Comparison of ENCODE assay signal across 9 cellular contexts in the genomic region with DNA sequence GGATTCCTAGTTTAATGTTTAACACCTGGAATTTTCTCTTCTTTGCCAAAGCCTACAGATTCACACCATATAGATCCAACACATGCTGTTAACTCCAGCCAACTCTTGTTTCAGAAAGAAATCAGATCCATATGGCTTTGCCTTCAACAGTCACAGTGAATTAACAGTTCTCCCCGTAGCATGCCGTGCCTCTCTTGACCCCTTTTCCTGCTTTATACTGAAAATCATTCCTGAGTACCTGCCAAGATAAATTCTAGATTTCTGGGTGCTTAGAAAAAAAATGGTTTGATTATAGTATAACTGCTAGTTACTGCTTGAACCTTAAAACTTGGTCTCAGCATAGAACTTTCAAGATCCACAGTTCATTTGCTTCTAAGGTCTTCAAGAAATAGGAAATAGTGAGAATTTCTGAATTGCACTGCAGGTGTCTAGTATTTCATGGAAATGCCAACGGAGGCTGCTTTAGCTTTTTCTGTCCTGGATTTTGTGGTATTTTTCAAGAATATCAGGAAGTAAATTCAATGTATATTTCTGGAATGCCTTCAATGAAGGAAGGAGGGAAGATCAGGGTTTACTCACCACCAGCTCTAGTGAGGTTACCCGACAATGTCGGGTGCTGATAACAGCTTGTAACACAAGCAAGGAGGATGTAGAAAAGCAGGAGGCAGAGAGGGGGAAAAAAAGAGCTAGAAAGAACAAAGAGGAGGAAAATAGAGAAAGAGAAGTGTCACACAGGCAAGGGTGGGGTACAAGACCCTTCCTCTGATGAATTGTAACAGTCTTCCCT. TPM values are rescaled to one million over a fixed set of nuclear protein-coding genes. Genes with fewer than 3 reads are reported as not detected.
DNase-seq lines count a peak whose midpoint lies in the region; ATAC-seq and TF ChIP-seq lines count a peak whose summit lies in the region.
"Had no signal": no experiment of that assay in that cellular context is flagged by ENCODE, and none has a peak within 500 bp of the region (broad histone marks: within the 10 kb centered on the region; RNA-seq: fewer than 3 reads in every experiment).

No MANE protein-coding gene starts in this region.

- peaks cover 60% of the 10 kb centered on the region for H3K4me1 Mint-ChIP-seq in WTC11

- H3K79me2 ChIP-seq in smooth muscle cell (ENCODE audit: low read depth) = peaks cover 35% of the 10 kb centered on the region

- no peak overlapping the region for H2AFZ ChIP-seq in smooth muscle cell (ENCODE audit: low read depth)

- H3K36me3 Mint-ChIP-seq in WTC11 = peaks cover 57% of the 10 kb centered on the region

- CTCF ChIA-PET in WTC11 (lab: Charles Lee) = interaction anchor here (1.0 kb wide), 1 partner anchor 45 kb away, joined by 3 read pairs; no protein-coding TSS in a partner anchor

- peak overlapping the region; percentile 26 for H3K4me3 ChIP-seq in smooth muscle cell

- no peaks in the 10 kb centered on the region for H3K36me3 ChIP-seq in smooth muscle cell (ENCODE audit: low read depth)

- H3K9me3 Mint-ChIP-seq in WTC11 = no peaks in the 10 kb centered on the region

- no peak overlapping the region for H3K27ac ChIP-seq in smooth muscle cell (ENCODE audit: low read depth)

- no peaks in the 10 kb centered on the region for H3K9me3 ChIP-seq in smooth muscle cell (replicated peaks; ENCODE audit: low read depth)

- ATAC-seq in WTC11 (peak; percentile 10; the same call in 1 of the 2 replicates), left ventricle myocardium superior (peak; percentile 37), HG02588 (IDR thresholded peaks at IDR 0.05; ENCODE audit: unreplicated experiment) (no peak), GM19324 (IDR thresholded peaks at IDR 0.05; ENCODE audit: low FRiP score, unreplicated experiment) (no peak)

- H3K4me3 Mint-ChIP-seq in WTC11 = peak overlapping the region; percentile 58

- DNase-seq in HCEC 1CT (peak; percentile 47), WTC11 (ENCODE audit: low spot score) (no peak), left ventricle myocardium superior (no peak), smooth muscle cell (lab: John Stamatoyannopoulos, UW; ENCODE audit: unreplicated experiment) (no peak), NCI-H187 (lab: John Stamatoyannopoulos, UW) (no peak)
- DNase-seq in NK-92 treated with Interleukin-12 subunit alpha and Interleukin-12 subunit beta, amount 100 ng/mL, for 24 hours (lab: John Stamatoyannopoulos, UW) = no peak
- DNase-seq: NCI-H1092 treated with DMSO at 0.1 percent for 48 hours had no signal

- H3K9ac ChIP-seq in smooth muscle cell (ENCODE audit: low read depth) = no peak overlapping the region

- WGBS in smooth muscle cell (ENCODE audit: low lambda C conversion rate) = 58% methylated on average over 5 of the region's 5 CpGs

- intact Hi-C loops in left ventricle myocardium superior (cut with micrococcal nuclease) = no loop called here

- no peaks in the 10 kb centered on the region for H3K27me3 Mint-ChIP-seq in WTC11 (ENCODE audit: low read depth)

- peak overlapping the region; percentile 61 for H3K4me2 ChIP-seq in smooth muscle cell

- H3F3A ChIP-seq in smooth muscle cell (ENCODE audit: low read depth) = no peaks in the 10 kb centered on the region

- H3K27me3 ChIP-seq in smooth muscle cell (ENCODE audit: low read depth) = no peaks in the 10 kb centered on the region

- peaks cover 45% of the 10 kb centered on the region for H3K4me1 ChIP-seq in smooth muscle cell (ENCODE audit: low read depth)

- peaks cover 42% of the 10 kb centered on the region for H4K20me1 ChIP-seq in smooth muscle cell (ENCODE audit: low read depth)

- TF ChIP-seq CTCF in WTC11 (IDR thresholded peaks at IDR 0.05) = no peak
- TF ChIP-seq CTCF in smooth muscle cell (IDR thresholded peaks at IDR 0.05; ENCODE audit: borderline replicate concordance, insufficient read depth, poor library complexity, severe bottlenecking) = no peak

- peak overlapping the region; percentile 93 for H3K27ac Mint-ChIP-seq in WTC11

- POLR2A ChIA-PET in WTC11 (lab: Charles Lee) = no interaction called here

TF ChIP-seq in WTC11, 78 proteins besides CTCF, POLR2A, EP300 and RAD21:
- TF ChIP-seq ZNF396 (CRISPR knock-in tag; IDR thresholded peaks at IDR 0.05; ENCODE audit: borderline replicate concordance) (no peak), PRRX2 (CRISPR knock-in tag; IDR thresholded peaks at IDR 0.05) (no peak), TCF7 (CRISPR knock-in tag; IDR thresholded peaks at IDR 0.05; ENCODE audit: low read depth) (no peak), SP1 (CRISPR knock-in tag; conservative IDR thresholded peaks at IDR 0.05) (no peak), NFE2L1 (CRISPR knock-in tag; IDR thresholded peaks at IDR 0.05) (no peak), FOXJ3 (CRISPR knock-in tag; IDR thresholded peaks at IDR 0.05; ENCODE audit: borderline replicate concordance) (no peak), NR1H2 (CRISPR knock-in tag; IDR thresholded peaks at IDR 0.05) (no peak)
- TF ChIP-seq, protein P1, sequence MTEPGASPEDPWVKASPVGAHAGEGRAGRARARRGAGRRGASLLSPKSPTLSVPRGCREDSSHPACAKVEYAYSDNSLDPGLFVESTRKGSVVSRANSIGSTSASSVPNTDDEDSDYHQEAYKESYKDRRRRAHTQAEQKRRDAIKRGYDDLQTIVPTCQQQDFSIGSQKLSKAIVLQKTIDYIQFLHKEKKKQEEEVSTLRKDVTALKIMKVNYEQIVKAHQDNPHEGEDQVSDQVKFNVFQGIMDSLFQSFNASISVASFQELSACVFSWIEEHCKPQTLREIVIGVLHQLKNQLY (CRISPR knock-in tag; IDR thresholded peaks at IDR 0.05) = no peak
- TF ChIP-seq, protein P2, sequence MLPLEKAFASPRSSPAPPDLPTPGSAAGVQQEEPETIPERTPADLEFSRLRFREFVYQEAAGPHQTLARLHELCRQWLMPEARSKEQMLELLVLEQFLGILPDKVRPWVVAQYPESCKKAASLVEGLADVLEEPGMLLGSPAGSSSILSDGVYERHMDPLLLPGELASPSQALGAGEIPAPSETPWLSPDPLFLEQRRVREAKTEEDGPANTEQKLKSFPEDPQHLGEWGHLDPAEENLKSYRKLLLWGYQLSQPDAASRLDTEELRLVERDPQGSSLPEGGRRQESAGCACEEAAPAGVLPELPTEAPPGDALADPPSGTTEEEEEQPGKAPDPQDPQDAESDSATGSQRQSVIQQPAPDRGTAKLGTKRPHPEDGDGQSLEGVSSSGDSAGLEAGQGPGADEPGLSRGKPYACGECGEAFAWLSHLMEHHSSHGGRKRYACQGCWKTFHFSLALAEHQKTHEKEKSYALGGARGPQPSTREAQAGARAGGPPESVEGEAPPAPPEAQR (CRISPR knock-in tag; IDR thresholded peaks at IDR 0.05) = no peak
TF ChIP-seq in WTC11: peak in this region for 0.

RNA-seq across cellular contexts. Expression of gene AASS, which starts 6.6 kb away (rescaled TPM):
- 308 to 349 TPM (median 340 TPM) in 3 replicates for total RNA-seq in WTC11 (2021)
- total RNA-seq in left ventricle myocardium superior = 24.1 TPM
- 22.8 and 23.8 TPM in 2 replicates for total RNA-seq in smooth muscle cell
- polyA plus RNA-seq in smooth muscle cell = 6.8 and 9.8 TPM in 2 replicates

Comparison
In these comparisons a context has a peak if more than half of its experiments do, and no peak if none do; other contexts are left out.
1. ATAC-seq: peak in WTC11 (single experiment) and left ventricle myocardium superior (single experiment); none in HG02588 (single experiment) and GM19324 (single experiment).
2. RNA of gene AASS, which starts 6.6 kb away (total RNA-seq): 308 to 349 TPM in WTC11; 24.1 TPM in left ventricle myocardium superior (single experiment) and 22.8 to 23.8 TPM in smooth muscle cell; every median in the first group is over 10 times any median in the second.